In the genomic region with DNA sequence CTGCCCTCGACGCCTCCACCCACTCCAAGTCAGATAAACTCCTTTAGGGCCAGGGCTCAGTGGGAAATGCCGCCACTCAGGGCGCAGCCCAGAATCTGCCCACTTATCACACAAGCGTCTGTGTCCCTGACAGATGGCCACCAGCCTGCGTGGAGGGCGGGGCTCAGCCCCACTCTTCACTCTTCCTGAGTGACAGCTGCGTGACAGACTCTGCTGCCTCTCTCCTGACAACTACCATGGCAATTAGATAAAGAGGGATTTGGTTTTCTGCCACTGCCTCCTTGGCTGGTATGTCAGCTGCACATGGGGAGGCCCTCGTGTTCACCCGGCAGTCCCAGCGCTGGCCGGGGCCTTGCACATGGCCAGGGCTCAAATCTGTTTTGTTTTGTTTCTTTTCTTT, we compare ENCODE assay signal across 1 cellular context.
TF ChIP-seq lines count a peak whose summit lies in the region.

No MANE protein-coding gene starts in this region.

TF ChIP-seq in SK-N-SH treated with all-trans-retinoic acid at 6 μM for 48 hours, 23 proteins besides CTCF, POLR2A, EP300 and RAD21 (continued from another document):
- TF ChIP-seq TCF4 (CRISPR knock-in tag; IDR thresholded peaks at IDR 0.05; ENCODE audit: borderline replicate concordance): no peak
- no peak for TF ChIP-seq GLIS3 (CRISPR knock-in tag; IDR thresholded peaks at IDR 0.05)
- no peak for TF ChIP-seq ZC3H10 (CRISPR knock-in tag; IDR thresholded peaks at IDR 0.05)
- no peak for TF ChIP-seq ESRRG (CRISPR knock-in tag; IDR thresholded peaks at IDR 0.05)
